8 cellular contexts compared by ENCODE assay signal in the genomic region with DNA sequence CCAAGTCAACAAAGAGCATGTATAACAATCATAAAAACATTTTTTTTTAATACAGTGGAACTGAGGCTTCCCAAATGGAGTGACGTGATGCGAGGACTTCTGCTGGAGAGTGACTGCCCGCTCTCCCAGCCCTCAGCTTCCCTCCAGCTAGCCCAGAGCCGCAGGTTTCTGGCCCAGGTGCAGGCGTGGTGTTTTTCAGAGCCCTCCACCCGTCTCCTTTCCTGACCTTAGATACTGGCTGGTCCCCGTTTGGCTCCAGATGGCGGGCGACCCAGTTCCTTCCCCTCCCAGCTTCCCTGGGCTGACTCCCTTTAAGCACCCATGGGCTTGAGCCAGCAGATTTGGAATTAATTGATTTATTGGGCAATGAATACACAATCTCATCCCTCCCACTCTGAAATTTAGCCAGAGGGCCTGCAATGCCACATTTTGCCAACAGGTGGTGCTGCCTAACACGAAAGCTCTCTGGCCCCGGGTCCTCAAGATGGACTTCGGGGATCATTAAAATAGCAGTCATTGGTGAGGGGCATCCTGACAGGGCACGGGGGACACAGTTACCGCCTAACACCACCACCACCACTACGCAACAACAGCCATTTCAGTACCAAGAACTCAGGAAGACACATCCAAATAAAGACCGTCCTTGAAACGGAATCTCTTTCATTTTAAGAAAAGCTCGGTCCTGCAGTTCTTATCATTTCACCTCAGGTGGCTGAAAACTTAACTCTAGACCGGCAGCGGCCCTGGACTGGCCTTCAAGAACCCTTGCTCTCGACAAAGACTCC. TPM values are rescaled to one million over a fixed set of nuclear protein-coding genes. Genes with fewer than 3 reads are reported as not detected.
DNase-seq lines count a peak whose midpoint lies in the region; ATAC-seq and TF ChIP-seq lines count a peak whose summit lies in the region.

No MANE protein-coding gene starts in this region.

- peaks cover under 1% of the 10 kb centered on the region for H3K36me3 Mint-ChIP-seq in CD8-positive, alpha-beta T cell
- H3K36me3 Mint-ChIP-seq in nephron (ENCODE audit: low read depth): peaks cover 5% of the 10 kb centered on the region

- H4K20me1 ChIP-seq in OCI-LY1 (ENCODE audit: insufficient read depth, low read length): no peaks in the 10 kb centered on the region

- POLR2A ChIA-PET in CD8-positive, alpha-beta T cell (lab: Charles Lee): interaction anchor here (1.0 to 1.5 kb wide), 4 partner anchors 35 to 60 kb away, joined by 3 to 4 read pairs (median 4); no protein-coding TSS in a partner anchor

- peaks cover 4% of the 10 kb centered on the region for H3K4me1 Mint-ChIP-seq in CD8-positive, alpha-beta T cell (ENCODE audit: low read depth)
- H3K4me1 Mint-ChIP-seq in nephron: peaks cover 17% of the 10 kb centered on the region

- no peaks in the 10 kb centered on the region for H3K9me3 Mint-ChIP-seq in CD8-positive, alpha-beta T cell
- H3K9me3 Mint-ChIP-seq in nephron: no peaks in the 10 kb centered on the region

- H3K9ac ChIP-seq in OCI-LY1 (ENCODE audit: low read length): no peak overlapping the region

- TF ChIP-seq POLR2A in erythroblast (IDR thresholded peaks at IDR 0.05; ENCODE audit: low read length): no peak

- peak; percentile 93 for TF ChIP-seq CTCF in CD8-positive, alpha-beta T cell (IDR thresholded peaks at IDR 0.05)
- TF ChIP-seq CTCF in OCI-LY1 (IDR thresholded peaks at IDR 0.05; ENCODE audit: low read length) (peak; percentile 100), nephron (IDR thresholded peaks at IDR 0.05; ENCODE audit: unreplicated experiment in 3 of 3) (peak; percentile 85 to 93 (median 93))

- H3K27ac ChIP-seq in CD8-positive, alpha-beta T cell (ENCODE audit: low read depth, low read length): no peak overlapping the region
- H3K27ac ChIP-seq in OCI-LY1 (ENCODE audit: low read depth, low read length, poor library complexity, severe bottlenecking): no peak overlapping the region

- peak; percentile 54 to 85 (median 69) for DNase-seq in CD8-positive, alpha-beta T cell
- DNase-seq in HK-2 (ENCODE audit: unreplicated experiment) (peak; percentile 66), activated T-cell treated with anti-CD3 and anti-CD28 coated beads for 4 hours (peak; percentile 78), erythroblast (lab: John Stamatoyannopoulos, UW) (peak; percentile 67 to 82), GF-D8 (lab: John Stamatoyannopoulos, UW) (no peak)
- DNase-seq in stimulated activated naive CD4-positive, alpha-beta T cell (lab: John Stamatoyannopoulos, UW): peak; percentile 17 to 76 (median 61)

- peak; percentile 87 for ATAC-seq in CD8-positive, alpha-beta T cell

- H3K27me3 Mint-ChIP-seq in CD8-positive, alpha-beta T cell (ENCODE audit: low read depth): no peaks in the 10 kb centered on the region
- H3K27me3 Mint-ChIP-seq in nephron (ENCODE audit: low read depth): peaks cover 14% of the 10 kb centered on the region

- no peaks in the 10 kb centered on the region for H3K9me3 ChIP-seq in CD8-positive, alpha-beta T cell (ENCODE audit: low read length)
- no peaks in the 10 kb centered on the region for H3K9me3 ChIP-seq in OCI-LY1 (ENCODE audit: low read length)

- no peak overlapping the region for H3K4me3 ChIP-seq in CD8-positive, alpha-beta T cell (ENCODE audit: low read depth, low read length)
- H3K4me3 ChIP-seq in OCI-LY1 (ENCODE audit: low read depth, low read length, poor library complexity, severe bottlenecking): peak overlapping the region; percentile 20

- H3K4me1 ChIP-seq in CD8-positive, alpha-beta T cell (ENCODE audit: insufficient read depth, low read length): peaks cover 4% of the 10 kb centered on the region
- peaks cover 7% of the 10 kb centered on the region for H3K4me1 ChIP-seq in OCI-LY1 (ENCODE audit: insufficient read depth, low read length, severe bottlenecking)

- H2AFZ ChIP-seq in OCI-LY1 (ENCODE audit: low read length): no peak overlapping the region

- no peaks in the 10 kb centered on the region for H3K27me3 ChIP-seq in CD8-positive, alpha-beta T cell (ENCODE audit: insufficient read depth, low read length)
- H3K27me3 ChIP-seq in OCI-LY1 (ENCODE audit: insufficient read depth, low read length): no peaks in the 10 kb centered on the region

- peak overlapping the region; percentile 75 for H3K4me3 Mint-ChIP-seq in CD8-positive, alpha-beta T cell
- no peak overlapping the region for H3K4me3 Mint-ChIP-seq in nephron

- no peaks in the 10 kb centered on the region for H3K9me2 ChIP-seq in OCI-LY1 (ENCODE audit: low read depth, low read length)

- H3K79me2 ChIP-seq in OCI-LY1 (ENCODE audit: insufficient read depth, low read length): no peaks in the 10 kb centered on the region

- no peaks in the 10 kb centered on the region for H3F3A ChIP-seq in OCI-LY1 (ENCODE audit: insufficient read depth, low read length)

- H3K27ac Mint-ChIP-seq in CD8-positive, alpha-beta T cell: no peak overlapping the region
- no peak overlapping the region for H3K27ac Mint-ChIP-seq in nephron

- H3K4me2 ChIP-seq in OCI-LY1 (ENCODE audit: low read length): peak overlapping the region; percentile 54

- CTCF ChIA-PET in CD8-positive, alpha-beta T cell (lab: Charles Lee): interaction anchor here (0.6 to 11.8 kb wide), 20 partner anchors 9 to 581 kb away, joined by 3 to 208 read pairs (median 6); no protein-coding TSS in a partner anchor

- intact Hi-C loops in CD8-positive, alpha-beta T cell (cut with DNase I, micrococcal nuclease): loop anchor here (1.0 to 10.0 kb wide), 4 partner anchors 35 to 234 kb away; no protein-coding TSS in a partner anchor

- no peaks in the 10 kb centered on the region for H3K36me3 ChIP-seq in CD8-positive, alpha-beta T cell (ENCODE audit: insufficient read depth, low read length)
- H3K36me3 ChIP-seq in OCI-LY1 (ENCODE audit: insufficient read depth, low read length): peaks cover 19% of the 10 kb centered on the region

RNA-seq across cellular contexts. Expression of a gene that starts 47.5 kb away (rescaled TPM):
- total RNA-seq in CD8-positive, alpha-beta T cell: not detected

RNA-seq across cellular contexts. Expression of a gene that starts 49.1 kb away (rescaled TPM):
- total RNA-seq in CD8-positive, alpha-beta T cell: 100 to 1,000 TPM; 127 to 130 TPM
